In genomic region chr7:129866251-129866650, GRCh38 we compare ENCODE assay signal across 16 cellular contexts.
DNase-seq lines count a peak whose midpoint lies in the region; ATAC-seq and TF ChIP-seq lines count a peak whose summit lies in the region.
"Had no signal": no experiment of that assay in that cellular context is flagged by ENCODE, and none has a peak within 500 bp of the region (broad histone marks: within the 10 kb centered on the region; RNA-seq: fewer than 3 reads in every experiment).

No MANE protein-coding gene starts in this region.

- peaks cover 30% of the 10 kb centered on the region for H3K4me1 Mint-ChIP-seq in activated naive CD8-positive, alpha-beta T cell treated with anti-CD3 and anti-CD28 coated beads, Interleukin-2, amount 50 U/mL, for 24 hours
- H3K4me1 Mint-ChIP-seq in activated naive CD8-positive, alpha-beta T cell treated with anti-CD3 and anti-CD28 coated beads for 36 hours, result peaks cover 30% of the 10 kb centered on the region
- H3K4me1 Mint-ChIP-seq in type B pancreatic cell (ENCODE audit: unreplicated experiment), result peaks cover 36% of the 10 kb centered on the region

- in situ Hi-C loops in G401 (cut with HindIII; ENCODE audit: low sequenced_read_pairs), result no loop called here

- H4K5ac ChIP-seq in mesendoderm (ENCODE audit: low read length), result no peak overlapping the region

- no peak overlapping the region for H2AK5ac ChIP-seq in mesendoderm (ENCODE audit: low read length)

- H3K27me3 ChIP-seq in ascending aorta, result no peaks in the 10 kb centered on the region
- H3K27me3 ChIP-seq in mesendoderm (ENCODE audit: insufficient read depth, low read length, poor library complexity), result no peaks in the 10 kb centered on the region
- H3K27me3 ChIP-seq: foreskin keratinocyte had no signal

- ATAC-seq in activated naive CD8-positive, alpha-beta T cell treated with anti-CD3 and anti-CD28 coated beads, Interleukin-2, amount 50 U/mL, for 24 hours, result no peak
- ATAC-seq in GM19023 (IDR thresholded peaks at IDR 0.05; ENCODE audit: unreplicated experiment) (no peak), GM18861 (IDR thresholded peaks at IDR 0.05; ENCODE audit: unreplicated experiment) (no peak)
- ATAC-seq: foreskin keratinocyte; stimulated activated naive CD8-positive, alpha-beta T cell treated with anti-CD3 and anti-CD28 coated beads, Interleukin-15, amount 100 ng/mL, for 72 hours had no signal

- H3K79me2 ChIP-seq in mesendoderm (ENCODE audit: control insufficient read depth, insufficient read depth, low read length), result no peaks in the 10 kb centered on the region

- H3K9me3 Mint-ChIP-seq in activated naive CD8-positive, alpha-beta T cell treated with anti-CD3 and anti-CD28 coated beads, Interleukin-2, amount 50 U/mL, for 24 hours, result no peaks in the 10 kb centered on the region
- peaks cover 2% of the 10 kb centered on the region for H3K9me3 Mint-ChIP-seq in activated naive CD8-positive, alpha-beta T cell treated with anti-CD3 and anti-CD28 coated beads for 36 hours
- no peaks in the 10 kb centered on the region for H3K9me3 Mint-ChIP-seq in type B pancreatic cell
- H3K9me3 Mint-ChIP-seq: activated naive CD4-positive, alpha-beta T cell treated with anti-CD3 and anti-CD28 coated beads for 36 hours; stimulated activated naive CD8-positive, alpha-beta T cell treated with anti-CD3 and anti-CD28 coated beads, Interleukin-15, amount 100 ng/mL, for 72 hours had no signal

- no peaks in the 10 kb centered on the region for H3K9me3 ChIP-seq in ascending aorta
- H3K9me3 ChIP-seq: Caco-2 had no signal

- no peak for TF ChIP-seq CTCF in ascending aorta (IDR thresholded peaks at IDR 0.05)
- TF ChIP-seq CTCF in type B pancreatic cell (conservative IDR thresholded peaks at IDR 0.05), result no peak

- no peak overlapping the region for H3K9ac ChIP-seq in mesendoderm (ENCODE audit: low read length)

- no peak overlapping the region for H3K27ac Mint-ChIP-seq in activated naive CD8-positive, alpha-beta T cell treated with anti-CD3 and anti-CD28 coated beads, Interleukin-2, amount 50 U/mL, for 24 hours
- H3K27ac Mint-ChIP-seq in activated naive CD8-positive, alpha-beta T cell treated with anti-CD3 and anti-CD28 coated beads for 36 hours, result no peak overlapping the region
- peak overlapping the region; percentile 93 for H3K27ac Mint-ChIP-seq in type B pancreatic cell
- H3K27ac Mint-ChIP-seq: activated naive CD4-positive, alpha-beta T cell treated with anti-CD3 and anti-CD28 coated beads for 36 hours; stimulated activated naive CD8-positive, alpha-beta T cell treated with anti-CD3 and anti-CD28 coated beads, Interleukin-15, amount 100 ng/mL, for 72 hours had no signal

- H3K36me3 ChIP-seq in ascending aorta (no peaks in the 10 kb centered on the region), mesendoderm (ENCODE audit: control insufficient read depth, insufficient read depth, low read length) (no peaks in the 10 kb centered on the region)
- H3K36me3 ChIP-seq: WERI-Rb-1 had no signal

- peak overlapping the region; percentile 36 for H3K4ac ChIP-seq in mesendoderm (ENCODE audit: low read depth, low read length)

- H2BK120ac ChIP-seq in mesendoderm (ENCODE audit: low read depth, low read length), result no peak overlapping the region

- no CpG with 5 or more reads among the region's 3 CpGs for WGBS in mesendoderm (ENCODE audit: extremely low coverage, insufficient coverage, low lambda C conversion rate)

- H3K23ac ChIP-seq in mesendoderm (ENCODE audit: low read length), result no peak overlapping the region

- intact Hi-C loops in ascending aorta (cut with DNase I), result loop anchor here (10.0 kb wide), 1 partner anchor 1029 kb away; no protein-coding TSS in a partner anchor

- no peak overlapping the region for H3K4me2 ChIP-seq in mesendoderm (ENCODE audit: low read length)

- no peak for DNase-seq in activated naive CD8-positive, alpha-beta T cell treated with anti-CD3 and anti-CD28 coated beads, Interleukin-2, amount 50 U/mL, for 24 hours
- DNase-seq in activated naive CD8-positive, alpha-beta T cell treated with anti-CD3 and anti-CD28 coated beads for 36 hours, result no peak
- no peak for DNase-seq in ascending aorta (ENCODE audit: low spot score in 2 of 2)
- no peak for DNase-seq in mesendoderm
- DNase-seq in type B pancreatic cell (ENCODE audit: extremely low spot score, unreplicated experiment), result no peak
- no peak for DNase-seq in G401 (ENCODE audit: low spot score)
- DNase-seq: activated naive CD4-positive, alpha-beta T cell treated with anti-CD3 and anti-CD28 coated beads for 36 hours; Caco-2; foreskin keratinocyte; GDM1; NCI-H1694; occipital lobe; stimulated activated naive CD8-positive, alpha-beta T cell treated with anti-CD3 and anti-CD28 coated beads, Interleukin-15, amount 100 ng/mL, for 72 hours; WERI-Rb-1 had no signal

- H3K4me3 Mint-ChIP-seq in activated naive CD8-positive, alpha-beta T cell treated with anti-CD3 and anti-CD28 coated beads, Interleukin-2, amount 50 U/mL, for 24 hours, result peak overlapping the region; percentile 7
- H3K4me3 Mint-ChIP-seq in activated naive CD8-positive, alpha-beta T cell treated with anti-CD3 and anti-CD28 coated beads for 36 hours, result no peak overlapping the region
- H3K4me3 Mint-ChIP-seq in type B pancreatic cell, result peak overlapping the region; percentile 55
- H3K4me3 Mint-ChIP-seq: activated naive CD4-positive, alpha-beta T cell treated with anti-CD3 and anti-CD28 coated beads for 36 hours; stimulated activated naive CD8-positive, alpha-beta T cell treated with anti-CD3 and anti-CD28 coated beads, Interleukin-15, amount 100 ng/mL, for 72 hours had no signal

- no peaks in the 10 kb centered on the region for H3K27me3 Mint-ChIP-seq in activated naive CD8-positive, alpha-beta T cell treated with anti-CD3 and anti-CD28 coated beads, Interleukin-2, amount 50 U/mL, for 24 hours
- H3K27me3 Mint-ChIP-seq in activated naive CD8-positive, alpha-beta T cell treated with anti-CD3 and anti-CD28 coated beads for 36 hours, result no peaks in the 10 kb centered on the region
- H3K27me3 Mint-ChIP-seq in type B pancreatic cell, result no peaks in the 10 kb centered on the region
- H3K27me3 Mint-ChIP-seq: stimulated activated naive CD8-positive, alpha-beta T cell treated with anti-CD3 and anti-CD28 coated beads, Interleukin-15, amount 100 ng/mL, for 72 hours had no signal

- peaks cover 10% of the 10 kb centered on the region for H3K36me3 Mint-ChIP-seq in activated naive CD8-positive, alpha-beta T cell treated with anti-CD3 and anti-CD28 coated beads, Interleukin-2, amount 50 U/mL, for 24 hours (ENCODE audit: low read depth)
- H3K36me3 Mint-ChIP-seq in activated naive CD8-positive, alpha-beta T cell treated with anti-CD3 and anti-CD28 coated beads for 36 hours, result peaks cover 4% of the 10 kb centered on the region
- peaks cover 30% of the 10 kb centered on the region for H3K36me3 Mint-ChIP-seq in type B pancreatic cell

- H4K8ac ChIP-seq in mesendoderm (ENCODE audit: low read depth, low read length), result no peak overlapping the region

- no peak overlapping the region for H3K56ac ChIP-seq in mesendoderm (ENCODE audit: low read length)

- H3K27ac ChIP-seq in ascending aorta (peak overlapping the region; percentile 88 to 96), mesendoderm (ENCODE audit: low read depth, low read length) (no peak overlapping the region)
- H3K27ac ChIP-seq: foreskin keratinocyte, WERI-Rb-1 had no signal

- H3K4me1 ChIP-seq in ascending aorta (peaks cover 13 to 78% of the 10 kb centered on the region in 2 donors), mesendoderm (ENCODE audit: control insufficient read depth, low read depth, low read length) (peaks cover 3% of the 10 kb centered on the region)
- H3K4me1 ChIP-seq: Caco-2 had no signal

- H3K4me3 ChIP-seq in ascending aorta (no peak overlapping the region), mesendoderm (ENCODE audit: low read length) (no peak overlapping the region)

- no peak overlapping the region for H2BK5ac ChIP-seq in mesendoderm (ENCODE audit: low read length)

- H3K79me1 ChIP-seq in mesendoderm (ENCODE audit: low read length), result peaks cover 4% of the 10 kb centered on the region

- no peak overlapping the region for H3K18ac ChIP-seq in mesendoderm (ENCODE audit: low read length)

- H2BK15ac ChIP-seq in mesendoderm (replicated peaks; ENCODE audit: low read depth), result no peak overlapping the region
